Comparison of ENCODE assay signal across 8 cellular contexts in genomic region chr3:45597581-45597980, GRCh38. TPM values are rescaled to one million over a fixed set of nuclear protein-coding genes. Genes with fewer than 3 reads are reported as not detected.
DNase-seq lines count a peak whose midpoint lies in the region; ATAC-seq and TF ChIP-seq lines count a peak whose summit lies in the region.

No MANE protein-coding gene starts in this region.

- H3K4me1 Mint-ChIP-seq in activated CD4-positive, alpha-beta T cell treated with anti-CD3 and anti-CD28 coated beads, Interleukin-2, amount 10 ng/mL, durations not matched to agents 24 days and 14 days: peaks cover 61% of the 10 kb centered on the region
- peaks cover 68% of the 10 kb centered on the region for H3K4me1 Mint-ChIP-seq in activated CD4-positive, alpha-beta memory T cell treated with anti-CD3 and anti-CD28 coated beads for 36 hours (ENCODE audit: low read depth)

- POLR2A ChIA-PET in activated CD4-positive, alpha-beta memory T cell treated with anti-CD3 and anti-CD28 coated beads for 36 hours (lab: Charles Lee): no interaction called here

- no peak for TF ChIP-seq EP300 in suprapubic skin (IDR thresholded peaks at IDR 0.05)

- no peaks in the 10 kb centered on the region for H3K9me3 Mint-ChIP-seq in activated CD4-positive, alpha-beta T cell treated with anti-CD3 and anti-CD28 coated beads, Interleukin-2, amount 10 ng/mL, durations not matched to agents 24 days and 14 days
- no peaks in the 10 kb centered on the region for H3K9me3 Mint-ChIP-seq in activated CD4-positive, alpha-beta memory T cell treated with anti-CD3 and anti-CD28 coated beads for 36 hours

- no peak for TF ChIP-seq POLR2A in suprapubic skin (IDR thresholded peaks at IDR 0.05)

- H3K27me3 ChIP-seq in iPS-20b (ENCODE audit: insufficient read depth, low read length) (peaks cover 5% of the 10 kb centered on the region; the same call in 1 of the 2 replicates), suprapubic skin (no peaks in the 10 kb centered on the region)

- CTCF ChIA-PET in activated CD4-positive, alpha-beta memory T cell treated with anti-CD3 and anti-CD28 coated beads for 36 hours (lab: Charles Lee): interaction anchor here (0.7 to 2.3 kb wide), 5 partner anchors 59 to 86 kb away, joined by 3 to 8 read pairs (median 6); no protein-coding TSS in a partner anchor

- H3K36me3 ChIP-seq in iPS-20b (ENCODE audit: insufficient read depth, low read depth, low read length) (no peaks in the 10 kb centered on the region), suprapubic skin (peaks cover 7% of the 10 kb centered on the region)

- H3K27ac ChIP-seq in iPS-20b (ENCODE audit: low read length): no peak overlapping the region
- H3K27ac ChIP-seq in suprapubic skin: no peak overlapping the region

- no peak for ATAC-seq in HG02973 (IDR thresholded peaks at IDR 0.05; ENCODE audit: unreplicated experiment)

- 43% methylated on average over 6 of the region's 6 CpGs for WGBS in suprapubic skin

- H3K4me1 ChIP-seq in iPS-20b (ENCODE audit: insufficient read depth, low read length): peaks cover 6% of the 10 kb centered on the region; the same call in 1 of the 2 replicates
- H3K4me1 ChIP-seq in suprapubic skin: peaks cover 87% of the 10 kb centered on the region

- H3K27ac Mint-ChIP-seq in activated CD4-positive, alpha-beta T cell treated with anti-CD3 and anti-CD28 coated beads, Interleukin-2, amount 10 ng/mL, durations not matched to agents 24 days and 14 days: peak overlapping the region; percentile 64
- H3K27ac Mint-ChIP-seq in activated CD4-positive, alpha-beta memory T cell treated with anti-CD3 and anti-CD28 coated beads for 36 hours: peak overlapping the region; percentile 63

- no peaks in the 10 kb centered on the region for H3K27me3 Mint-ChIP-seq in activated CD4-positive, alpha-beta T cell treated with anti-CD3 and anti-CD28 coated beads, Interleukin-2, amount 10 ng/mL, durations not matched to agents 24 days and 14 days
- no peaks in the 10 kb centered on the region for H3K27me3 Mint-ChIP-seq in activated CD4-positive, alpha-beta memory T cell treated with anti-CD3 and anti-CD28 coated beads for 36 hours

- peak overlapping the region; percentile 25; the same call in 1 of the 2 replicates for H3K4me3 ChIP-seq in iPS-20b (ENCODE audit: low read length)
- peak overlapping the region; percentile 62 for H3K4me3 ChIP-seq in suprapubic skin

- intact Hi-C loops in activated CD4-positive, alpha-beta T cell treated with anti-CD3 and anti-CD28 coated beads, Interleukin-2, amount 10 ng/mL, durations not matched to agents 24 days and 14 days (cut with micrococcal nuclease): loop anchor here (2.0 kb wide), 1 partner anchor 67 kb away; no protein-coding TSS in a partner anchor
- intact Hi-C loops in activated CD4-positive, alpha-beta memory T cell treated with anti-CD3 and anti-CD28 coated beads for 36 hours (cut with micrococcal nuclease): loop anchor here (1.0 to 5.0 kb wide), 4 partner anchors 59 to 90 kb away; no protein-coding TSS in a partner anchor

- no peak overlapping the region for H3K9ac ChIP-seq in iPS-20b (ENCODE audit: low read depth, low read length)

- no peak for TF ChIP-seq CTCF in suprapubic skin (IDR thresholded peaks at IDR 0.05)

- peak; percentile 57 for DNase-seq in activated CD4-positive, alpha-beta T cell treated with anti-CD3 and anti-CD28 coated beads, Interleukin-2, amount 10 ng/mL, durations not matched to agents 24 days and 14 days
- DNase-seq in activated CD4-positive, alpha-beta T cell treated with anti-CD3 and anti-CD28 coated beads for 1 hour: no peak
- DNase-seq in activated CD4-positive, alpha-beta memory T cell treated with anti-CD3 and anti-CD28 coated beads for 36 hours: no peak
- no peak for DNase-seq in suprapubic skin (ENCODE audit: low spot score in 2 of 2)
- no peak for DNase-seq in T-helper 9 cell
- no peak for DNase-seq in NCI-H446 treated with DMSO at 0.1 percent for 48 hours (lab: John Stamatoyannopoulos, UW)

- peak overlapping the region; percentile 83 for H3K4me3 Mint-ChIP-seq in activated CD4-positive, alpha-beta T cell treated with anti-CD3 and anti-CD28 coated beads, Interleukin-2, amount 10 ng/mL, durations not matched to agents 24 days and 14 days
- H3K4me3 Mint-ChIP-seq in activated CD4-positive, alpha-beta memory T cell treated with anti-CD3 and anti-CD28 coated beads for 36 hours: peak overlapping the region; percentile 75

- H3K9me3 ChIP-seq in iPS-20b (ENCODE audit: insufficient read depth, low read depth, low read length) (no peaks in the 10 kb centered on the region), suprapubic skin (no peaks in the 10 kb centered on the region)

- H3K36me3 Mint-ChIP-seq in activated CD4-positive, alpha-beta T cell treated with anti-CD3 and anti-CD28 coated beads, Interleukin-2, amount 10 ng/mL, durations not matched to agents 24 days and 14 days (ENCODE audit: low read depth): peaks cover 40% of the 10 kb centered on the region
- peaks cover 22% of the 10 kb centered on the region for H3K36me3 Mint-ChIP-seq in activated CD4-positive, alpha-beta memory T cell treated with anti-CD3 and anti-CD28 coated beads for 36 hours

RNA-seq across cellular contexts. Expression of gene LIMD1, which starts 3.0 kb away (rescaled TPM):
- total RNA-seq in activated CD4-positive, alpha-beta T cell treated with anti-CD3 and anti-CD28 coated beads, Interleukin-2, amount 10 ng/mL, durations not matched to agents 24 days and 14 days: 36.2 and 39.8 TPM in 2 replicates
- 10 to 100 TPM; 20.4 to 20.7 TPM for total RNA-seq in activated CD4-positive, alpha-beta memory T cell treated with anti-CD3 and anti-CD28 coated beads for 36 hours
- total RNA-seq in suprapubic skin: 10 to 100 TPM; 16.6 to 55.4 (median 26.3) TPM
